In the genomic region with DNA sequence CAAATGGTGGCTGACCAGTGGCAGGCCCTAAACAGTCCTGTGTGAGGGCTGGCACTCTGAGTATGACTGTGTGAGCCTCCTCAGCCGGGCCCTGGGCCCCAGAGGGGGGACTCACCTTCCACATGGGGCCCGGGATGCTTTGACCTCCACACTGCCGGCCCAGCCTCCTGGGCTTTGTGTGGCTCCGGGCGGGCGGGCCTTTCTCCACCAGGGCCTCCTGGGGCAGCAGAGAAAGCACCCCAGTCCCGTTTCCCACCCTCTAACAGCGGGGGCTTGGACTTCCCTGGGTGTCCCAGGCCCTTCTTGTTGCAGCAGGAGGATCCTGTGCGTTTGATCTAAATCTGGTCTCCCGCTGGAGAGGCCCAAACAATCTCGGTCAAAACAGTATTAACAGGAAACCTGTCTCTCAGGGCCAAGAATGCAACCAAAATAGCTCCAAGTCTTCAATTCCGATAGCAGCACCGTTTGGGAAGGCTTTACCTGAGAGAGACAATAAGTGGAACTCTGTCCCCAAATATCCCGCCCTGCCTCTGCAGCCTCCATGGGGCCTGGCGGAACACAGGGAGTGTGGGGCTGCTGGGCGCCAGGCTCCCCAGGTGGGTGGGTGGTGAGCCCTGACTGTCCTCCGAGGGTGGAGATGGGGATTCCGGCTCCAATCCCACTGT, we compare ENCODE assay signal across 19 cellular contexts.
DNase-seq lines count a peak whose midpoint lies in the region; ATAC-seq and TF ChIP-seq lines count a peak whose summit lies in the region.
"Had no signal": no experiment of that assay in that cellular context is flagged by ENCODE, and none has a peak within 500 bp of the region (broad histone marks: within the 10 kb centered on the region; RNA-seq: fewer than 3 reads in every experiment).

No MANE protein-coding gene starts in this region.

- H3K9me3 ChIP-seq in heart left ventricle: peaks cover 0 to 6% (median 0%) of the 10 kb centered on the region in 12 donors
- no peaks in the 10 kb centered on the region for H3K9me3 ChIP-seq in right atrium auricular region
- H3K9me3 ChIP-seq in neural progenitor cell (ENCODE audit: low read depth): no peaks in the 10 kb centered on the region
- no peaks in the 10 kb centered on the region for H3K9me3 ChIP-seq in upper lobe of right lung
- H3K9me3 ChIP-seq: A549 had no signal

- no peak for TF ChIP-seq POLR2A in heart left ventricle (IDR thresholded peaks at IDR 0.05)

- H3K9me2 ChIP-seq in GM23338 (ENCODE audit: insufficient read depth): peaks cover 2% of the 10 kb centered on the region; the same call in 1 of the 2 replicates

- ATAC-seq in heart left ventricle (no peak), GM23338 (peak; percentile 33), upper lobe of right lung (peak; percentile 33)
- ATAC-seq in stimulated activated naive CD8-positive, alpha-beta T cell treated with anti-CD3 and anti-CD28 coated beads, Interleukin-15, Interleukin-2, amounts not matched to agents 100 U/mL and 50 U/mL, for 24 hours: no peak
- ATAC-seq: A549, HepG2 had no signal

- H3F3A ChIP-seq in GM23338 (replicated peaks; ENCODE audit: low read depth): no peaks in the 10 kb centered on the region
- H3F3A ChIP-seq in neural progenitor cell (ENCODE audit: low read depth): no peaks in the 10 kb centered on the region

- peak in 1 of 5 donors; percentile 51 for DNase-seq in heart left ventricle
- no peak for DNase-seq in right atrium auricular region (ENCODE audit: low spot score)
- no peak for DNase-seq in GM23338 (ENCODE audit: low spot score)
- no peak for DNase-seq in neural progenitor cell (ENCODE audit: low spot score)
- no peak for DNase-seq in upper lobe of right lung
- no peak for DNase-seq in NCI-H2196 treated with DMSO at 0.1 percent for 48 hours (lab: John Stamatoyannopoulos, UW; ENCODE audit: unreplicated experiment)
- no peak for DNase-seq in stimulated activated naive CD8-positive, alpha-beta T cell treated with anti-CD3 and anti-CD28 coated beads, Interleukin-15, Interleukin-2, amounts not matched to agents 100 U/mL and 50 U/mL, for 24 hours
- DNase-seq: AML-193; CD4-positive, alpha-beta T cell; DMS153; DMS79; GDM1; GM23248; H9 had no signal

- H3K79me2 ChIP-seq in GM23338 (replicated peaks; ENCODE audit: insufficient read depth) (no peaks in the 10 kb centered on the region), neural progenitor cell (ENCODE audit: low read depth) (no peaks in the 10 kb centered on the region)

- no peaks in the 10 kb centered on the region for H4K20me1 ChIP-seq in GM23338 (replicated peaks; ENCODE audit: insufficient read depth)
- no peaks in the 10 kb centered on the region for H4K20me1 ChIP-seq in neural progenitor cell (ENCODE audit: low read depth)

- H3K4me3 Mint-ChIP-seq in GM23338: no peak overlapping the region
- H3K4me3 Mint-ChIP-seq in neural progenitor cell: no peak overlapping the region
- H3K4me3 Mint-ChIP-seq: CD4-positive, alpha-beta T cell; IgD-negative memory B cell had no signal

- H3K36me3 ChIP-seq in heart left ventricle: no peaks in the 10 kb centered on the region
- H3K36me3 ChIP-seq in right atrium auricular region: no peaks in the 10 kb centered on the region
- no peaks in the 10 kb centered on the region for H3K36me3 ChIP-seq in GM23338 (ENCODE audit: insufficient read depth)
- no peaks in the 10 kb centered on the region for H3K36me3 ChIP-seq in neural progenitor cell
- H3K36me3 ChIP-seq in upper lobe of right lung: no peaks in the 10 kb centered on the region

- H3K4me1 ChIP-seq in heart left ventricle (peaks cover 0 to 16% (median 0%) of the 10 kb centered on the region in 12 donors), right atrium auricular region (no peaks in the 10 kb centered on the region), GM23338 (ENCODE audit: insufficient read depth) (peaks cover 22% of the 10 kb centered on the region), neural progenitor cell (no peaks in the 10 kb centered on the region), upper lobe of right lung (no peaks in the 10 kb centered on the region)
- H3K4me1 ChIP-seq: A549 had no signal

- WGBS in heart left ventricle, 4 donors: 65 to 81% (median 76%) methylated on average over 18 of the region's 18 CpGs

- H3K4me1 Mint-ChIP-seq in GM23338 (peaks cover 31% of the 10 kb centered on the region), neural progenitor cell (peaks cover 5% of the 10 kb centered on the region)
- H3K4me1 Mint-ChIP-seq: IgD-negative memory B cell had no signal

- H3K27me3 Mint-ChIP-seq in GM23338 (ENCODE audit: insufficient read depth, low read depth, poor library complexity): peaks cover 33% of the 10 kb centered on the region
- H3K27me3 Mint-ChIP-seq in neural progenitor cell (ENCODE audit: insufficient read depth, low read depth): peaks cover 3% of the 10 kb centered on the region
- H3K27me3 Mint-ChIP-seq: CD4-positive, alpha-beta T cell; IgD-negative memory B cell had no signal

- H3K4me3 ChIP-seq in heart left ventricle: no peak overlapping the region
- H3K4me3 ChIP-seq in right atrium auricular region: no peak overlapping the region
- no peak overlapping the region for H3K4me3 ChIP-seq in GM23338
- no peak overlapping the region for H3K4me3 ChIP-seq in neural progenitor cell
- H3K4me3 ChIP-seq in upper lobe of right lung: no peak overlapping the region
- H3K4me3 ChIP-seq: A549, GM23248 had no signal

- H3K9ac ChIP-seq in neural progenitor cell: no peak overlapping the region
- H3K9ac ChIP-seq: GM23248 had no signal

- H3K27me3 ChIP-seq in heart left ventricle (no peaks in the 10 kb centered on the region), right atrium auricular region (no peaks in the 10 kb centered on the region), GM23338 (ENCODE audit: insufficient read depth) (peaks cover 15% of the 10 kb centered on the region; the same call in 1 of the 2 replicates), neural progenitor cell (no peaks in the 10 kb centered on the region), upper lobe of right lung (no peaks in the 10 kb centered on the region)

- H3K27ac Mint-ChIP-seq in GM23338 (no peak overlapping the region), neural progenitor cell (no peak overlapping the region)
- H3K27ac Mint-ChIP-seq: CD4-positive, alpha-beta T cell had no signal

- H3K27ac ChIP-seq in heart left ventricle: peak overlapping the region in 9 of 12 donors; percentile 11 to 89 (median 52)
- H3K27ac ChIP-seq in right atrium auricular region: no peak overlapping the region
- no peak overlapping the region for H3K27ac ChIP-seq in GM23338 (ENCODE audit: low read depth)
- no peak overlapping the region for H3K27ac ChIP-seq in neural progenitor cell
- no peak overlapping the region for H3K27ac ChIP-seq in upper lobe of right lung
- H3K27ac ChIP-seq: 22Rv1, A549, C4-2B, GM23248 had no signal

- intact Hi-C loops in heart left ventricle (cut with DNase I): no loop called here
- intact Hi-C loops in upper lobe of right lung (cut with DNase I): no loop called here

- H3K9me3 Mint-ChIP-seq in GM23338 (no peaks in the 10 kb centered on the region; the same call in 2 of the 3 replicates), neural progenitor cell (no peaks in the 10 kb centered on the region)
- H3K9me3 Mint-ChIP-seq: CD4-positive, alpha-beta T cell; H9; IgD-negative memory B cell had no signal

- TF ChIP-seq CTCF in heart left ventricle (IDR thresholded peaks at IDR 0.05) (no peak), right atrium auricular region (IDR thresholded peaks at IDR 0.05) (no peak), GM23338 (conservative IDR thresholded peaks at IDR 0.05; ENCODE audit: low read depth in 2 of 2) (no peak), neural progenitor cell (IDR thresholded peaks at IDR 0.05) (no peak), upper lobe of right lung (IDR thresholded peaks at IDR 0.05) (no peak)

- no peak overlapping the region for H3K4me2 ChIP-seq in GM23338
- no peak overlapping the region for H3K4me2 ChIP-seq in neural progenitor cell
- H3K4me2 ChIP-seq: A549 had no signal

- H2AFZ ChIP-seq in GM23338 (peak overlapping the region; percentile 43; the same call in 1 of the 2 replicates), neural progenitor cell (replicated peaks) (peak overlapping the region; percentile 63)
- H2AFZ ChIP-seq: GM23248 had no signal

- H3K36me3 Mint-ChIP-seq in GM23338 (ENCODE audit: low read depth) (no peaks in the 10 kb centered on the region), neural progenitor cell (no peaks in the 10 kb centered on the region)
- H3K36me3 Mint-ChIP-seq: IgD-negative memory B cell had no signal

TF ChIP-seq in GM23338, 12 proteins besides CTCF, POLR2A, EP300 and RAD21 (continues in another document):
- TF ChIP-seq JUNB (IDR thresholded peaks at IDR 0.05; ENCODE audit: unreplicated experiment): no peak
- no peak for TF ChIP-seq EZH2 (IDR thresholded peaks at IDR 0.05; ENCODE audit: low read depth, unreplicated experiment)
- TF ChIP-seq STAT1 (IDR thresholded peaks at IDR 0.05; ENCODE audit: unreplicated experiment): no peak

Comparison
In these comparisons a context has a peak if more than half of its experiments do, and no peak if none do; other contexts are left out.
1. H3K27ac ChIP-seq: peak in heart left ventricle (9 of 12); none in right atrium auricular region (0 of 2), GM23338 (single experiment), neural progenitor cell (single experiment) and upper lobe of right lung (single experiment).
2. ATAC-seq: peak in GM23338 (single experiment) and upper lobe of right lung (single experiment); none in heart left ventricle (0 of 4) and stimulated activated naive CD8-positive, alpha-beta T cell treated with anti-CD3 and anti-CD28 coated beads, Interleukin-15, Interleukin-2, amounts not matched to agents 100 U/mL and 50 U/mL, for 24 hours (single experiment).